9 cellular contexts compared by ENCODE assay signal in the genomic region with DNA sequence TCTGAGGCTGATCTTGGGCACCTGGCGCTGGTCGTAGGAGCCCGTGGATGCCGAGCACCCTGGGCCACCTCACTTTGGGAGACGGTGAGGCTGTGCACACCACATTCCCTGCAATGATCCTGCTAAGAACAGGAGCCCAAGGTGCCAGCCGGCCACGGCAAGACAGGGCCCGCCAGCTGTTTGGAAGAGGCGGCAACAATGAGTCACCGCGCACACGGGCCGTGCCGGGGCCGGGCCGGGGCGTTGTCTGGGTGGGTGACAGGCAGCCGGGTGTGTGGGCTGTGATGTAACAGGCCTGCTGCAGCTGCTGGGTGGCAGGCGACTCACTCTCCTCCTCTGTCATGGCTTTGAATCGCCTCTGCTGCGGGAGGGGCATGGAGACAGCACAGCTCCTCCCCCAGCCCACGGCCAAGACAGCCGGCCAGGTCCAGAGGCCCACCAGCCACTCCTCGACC. TPM values are rescaled to one million over a fixed set of nuclear protein-coding genes. Genes with fewer than 3 reads are reported as not detected.
A peak's percentile ranks its signal among the peaks of the same experiment; 100 is the strongest.
DNase-seq lines count a peak whose midpoint lies in the region; ATAC-seq lines count a peak whose summit lies in the region.
"Had no signal": no experiment of that assay in that cellular context is flagged by ENCODE, and none has a peak within 500 bp of the region (broad histone marks: within the 10 kb centered on the region; RNA-seq: fewer than 3 reads in every experiment).

No MANE protein-coding gene starts in this region.

- peak; percentile 30 for DNase-seq in NCI-H2196 (lab: John Stamatoyannopoulos, UW; ENCODE audit: unreplicated experiment)
- DNase-seq in NCI-H2196 treated with DMSO at 0.1 percent for 48 hours (lab: John Stamatoyannopoulos, UW; ENCODE audit: unreplicated experiment) = no peak
- peak; percentile 94 for DNase-seq in RKO (ENCODE audit: low spot score)
- DNase-seq in activated gamma-delta T cell treated with Interleukin-2 at 50 U/mL for 16 hours = peak; percentile 42
- peak; percentile 67 to 76 (median 70) for DNase-seq in right cardiac atrium
- DNase-seq in stimulated activated CD4-positive, alpha-beta T cell treated with anti-CD3 and anti-CD28 coated beads, Interleukin-2, amount 100 ng/mL, for 48 hours = peak; percentile 31 to 46
- no peak for DNase-seq in NCI-H1930 (lab: John Stamatoyannopoulos, UW)

- ATAC-seq in right cardiac atrium (peak; percentile 42 to 79), GM21528 (IDR thresholded peaks at IDR 0.05; ENCODE audit: low FRiP score, unreplicated experiment) (no peak)

- no peaks in the 10 kb centered on the region for H3K27me3 ChIP-seq in right cardiac atrium (ENCODE audit: control insufficient read depth, insufficient read depth)
- H3K27me3 ChIP-seq: upper lobe of left lung had no signal

- intact Hi-C loops in right cardiac atrium (cut with DNase I) = no loop called here

- no peak overlapping the region for H3K4me3 ChIP-seq in right cardiac atrium (ENCODE audit: low read length)
- H3K4me3 ChIP-seq: upper lobe of left lung had no signal

- H3K4me1 ChIP-seq in right cardiac atrium (ENCODE audit: control insufficient read depth, insufficient read depth, low read length) = no peaks in the 10 kb centered on the region

- WGBS in right cardiac atrium = 42% methylated on average over 24 of the region's 24 CpGs

- H3K9me3 ChIP-seq in right cardiac atrium (ENCODE audit: control insufficient read depth, low read length) = no peaks in the 10 kb centered on the region
- H3K9me3 ChIP-seq: upper lobe of left lung had no signal

- no peak overlapping the region for H3K27ac ChIP-seq in right cardiac atrium (ENCODE audit: low read length)
- H3K27ac ChIP-seq: upper lobe of left lung had no signal

RNA-seq across cellular contexts. Expression of gene ODC1, which starts 49.7 kb away (rescaled TPM):
- 10 to 100 TPM; 35.2 to 47.9 (median 39.8) TPM for total RNA-seq in right cardiac atrium
- polyA plus RNA-seq in right cardiac atrium = 17.3 TPM

Comparison
In these comparisons a context has a peak if more than half of its experiments do, and no peak if none do; other contexts are left out.
1. DNase-seq: peak in NCI-H2196 (single experiment), RKO (single experiment), activated gamma-delta T cell treated with Interleukin-2 at 50 U/mL for 16 hours (single experiment), right cardiac atrium (3 of 3) and stimulated activated CD4-positive, alpha-beta T cell treated with anti-CD3 and anti-CD28 coated beads, Interleukin-2, amount 100 ng/mL, for 48 hours (2 of 2); none in NCI-H2196 treated with DMSO at 0.1 percent for 48 hours (single experiment) and NCI-H1930 (0 of 2).